Comparison of ENCODE assay signal across 9 cellular contexts in the genomic region with DNA sequence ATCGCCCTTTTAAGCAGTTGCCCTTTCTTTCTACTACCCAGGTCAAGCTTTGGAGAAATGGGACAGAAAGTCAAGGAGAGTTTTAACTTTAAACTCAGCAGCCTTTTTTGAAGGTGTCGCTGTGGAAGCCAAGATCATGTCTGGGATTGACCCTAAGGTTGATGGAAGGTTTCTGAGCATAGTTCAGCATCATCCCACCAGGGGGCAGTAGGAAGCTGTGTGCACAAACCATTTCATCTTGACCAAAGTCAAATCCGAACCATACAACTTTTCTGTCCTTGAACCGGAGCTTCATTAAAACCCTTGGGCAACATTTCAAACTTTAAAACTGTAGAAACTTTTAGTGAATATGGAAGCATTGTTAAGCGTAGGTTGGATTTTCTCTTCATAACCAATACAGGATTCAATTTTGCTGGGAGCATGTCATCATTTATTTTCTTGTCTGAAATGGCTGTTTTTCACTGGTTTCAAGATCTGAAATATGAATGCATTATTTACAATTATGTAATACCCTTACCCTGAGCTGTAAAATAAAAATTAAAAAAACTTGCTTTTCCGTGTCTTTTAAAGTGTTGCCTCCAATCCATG.
A peak's percentile ranks its signal among the peaks of the same experiment; 100 is the strongest.
DNase-seq lines count a peak whose midpoint lies in the region; ATAC-seq and TF ChIP-seq lines count a peak whose summit lies in the region.
"Had no signal": no experiment of that assay in that cellular context is flagged by ENCODE, and none has a peak within 500 bp of the region (broad histone marks: within the 10 kb centered on the region; RNA-seq: fewer than 3 reads in every experiment).

No MANE protein-coding gene starts in this region.

- H3K9me3 Mint-ChIP-seq in activated naive CD8-positive, alpha-beta T cell treated with anti-CD3 and anti-CD28 coated beads for 36 hours: no peaks in the 10 kb centered on the region

- peaks cover 9% of the 10 kb centered on the region for H3K27me3 Mint-ChIP-seq in activated naive CD8-positive, alpha-beta T cell treated with anti-CD3 and anti-CD28 coated beads for 36 hours

- H3K36me3 ChIP-seq in MG63: no peaks in the 10 kb centered on the region
- H3K36me3 ChIP-seq in left ventricle myocardium inferior: no peaks in the 10 kb centered on the region
- no peaks in the 10 kb centered on the region for H3K36me3 ChIP-seq in smooth muscle cell (ENCODE audit: low read depth)
- H3K36me3 ChIP-seq: BLaER1 had no signal

- WGBS in smooth muscle cell (ENCODE audit: low lambda C conversion rate): 46% methylated on average over 6 of the region's 6 CpGs

- peak; percentile 89 for ATAC-seq in GM21526 (IDR thresholded peaks at IDR 0.05; ENCODE audit: low FRiP score, unreplicated experiment)
- ATAC-seq in HG02588 (IDR thresholded peaks at IDR 0.05; ENCODE audit: unreplicated experiment): no peak

- H3K4me3 Mint-ChIP-seq in activated naive CD8-positive, alpha-beta T cell treated with anti-CD3 and anti-CD28 coated beads for 36 hours: no peak overlapping the region

- H3K36me3 Mint-ChIP-seq in activated naive CD8-positive, alpha-beta T cell treated with anti-CD3 and anti-CD28 coated beads for 36 hours: no peaks in the 10 kb centered on the region

- TF ChIP-seq CTCF in left ventricle myocardium inferior (IDR thresholded peaks at IDR 0.05; ENCODE audit: borderline replicate concordance) (peak; percentile 95), smooth muscle cell (IDR thresholded peaks at IDR 0.05; ENCODE audit: borderline replicate concordance, insufficient read depth, poor library complexity, severe bottlenecking) (peak; percentile 83)

- H3K27ac ChIP-seq in left ventricle myocardium inferior (replicated peaks) (no peak overlapping the region), smooth muscle cell (ENCODE audit: low read depth) (no peak overlapping the region)
- H3K27ac ChIP-seq: BLaER1 had no signal

- no peak overlapping the region for H3K27ac Mint-ChIP-seq in activated naive CD8-positive, alpha-beta T cell treated with anti-CD3 and anti-CD28 coated beads for 36 hours

- H3K4me2 ChIP-seq in smooth muscle cell: peak overlapping the region; percentile 28
- H3K4me2 ChIP-seq: BLaER1 had no signal

- H3K4me1 Mint-ChIP-seq in activated naive CD8-positive, alpha-beta T cell treated with anti-CD3 and anti-CD28 coated beads for 36 hours: no peaks in the 10 kb centered on the region

- no peaks in the 10 kb centered on the region for H3K9me3 ChIP-seq in MG63
- H3K9me3 ChIP-seq in left ventricle myocardium inferior (replicated peaks): no peaks in the 10 kb centered on the region
- no peaks in the 10 kb centered on the region for H3K9me3 ChIP-seq in smooth muscle cell (replicated peaks; ENCODE audit: low read depth)
- H3K9me3 ChIP-seq: BLaER1 had no signal

- intact Hi-C loops in left ventricle myocardium inferior (cut with micrococcal nuclease): loop anchor here (2.0 to 10.0 kb wide), 2 partner anchors 202 to 370 kb away; no protein-coding TSS in a partner anchor

- H4K20me1 ChIP-seq in smooth muscle cell (ENCODE audit: low read depth): no peaks in the 10 kb centered on the region
- H4K20me1 ChIP-seq: BLaER1 had no signal

- no peaks in the 10 kb centered on the region for H3F3A ChIP-seq in smooth muscle cell (ENCODE audit: low read depth)

- DNase-seq in DMS153 treated with DMSO at 0.1 percent for 48 hours (lab: John Stamatoyannopoulos, UW; ENCODE audit: unreplicated experiment) (peak; percentile 1), DMS153 (lab: John Stamatoyannopoulos, UW) (no peak), MG63 (peak; percentile 5), left ventricle myocardium inferior (peak; percentile 36), smooth muscle cell (lab: John Stamatoyannopoulos, UW; ENCODE audit: unreplicated experiment) (peak; percentile 7)
- peak; percentile 6 for DNase-seq in activated naive CD8-positive, alpha-beta T cell treated with anti-CD3 and anti-CD28 coated beads for 36 hours

- H3K4me1 ChIP-seq in left ventricle myocardium inferior: peaks cover 6% of the 10 kb centered on the region
- no peaks in the 10 kb centered on the region for H3K4me1 ChIP-seq in smooth muscle cell (ENCODE audit: low read depth)
- H3K4me1 ChIP-seq: BLaER1 had no signal

- H2AFZ ChIP-seq in smooth muscle cell (ENCODE audit: low read depth): no peak overlapping the region

- no peaks in the 10 kb centered on the region for H3K79me2 ChIP-seq in smooth muscle cell (ENCODE audit: low read depth)

- no peak overlapping the region for H3K9ac ChIP-seq in smooth muscle cell (ENCODE audit: low read depth)
- H3K9ac ChIP-seq: BLaER1 had no signal

- H3K27me3 ChIP-seq in MG63 (no peaks in the 10 kb centered on the region), left ventricle myocardium inferior (ENCODE audit: low read depth) (no peaks in the 10 kb centered on the region), smooth muscle cell (ENCODE audit: low read depth) (no peaks in the 10 kb centered on the region)
- H3K27me3 ChIP-seq: BLaER1 had no signal

- H3K4me3 ChIP-seq in MG63: no peak overlapping the region
- peak overlapping the region; percentile 17 for H3K4me3 ChIP-seq in left ventricle myocardium inferior
- H3K4me3 ChIP-seq in smooth muscle cell: no peak overlapping the region
- H3K4me3 ChIP-seq: BLaER1 had no signal
